ENCODE assay signal across 15 cellular contexts in the genomic region with DNA sequence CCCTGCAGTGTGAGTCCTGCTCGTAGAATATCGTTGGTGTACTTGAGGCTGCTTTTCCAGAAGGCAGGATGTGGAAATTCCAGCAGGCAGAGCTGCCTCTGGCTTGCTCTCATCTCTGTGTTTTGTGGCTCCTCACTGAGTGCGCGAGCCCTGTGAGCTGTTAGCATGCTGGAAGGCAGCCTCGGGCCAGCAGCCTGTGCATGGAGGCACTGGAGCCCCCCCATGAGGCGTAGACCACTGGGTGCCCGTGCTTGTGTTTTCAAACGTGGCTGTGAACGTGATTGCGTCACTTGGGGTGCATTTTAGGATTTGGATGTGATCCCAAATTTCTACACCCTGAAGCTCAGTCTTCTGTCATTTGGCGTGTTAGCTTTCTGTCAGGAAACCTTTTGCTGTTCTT. TPM values are rescaled to one million over a fixed set of nuclear protein-coding genes. Genes with fewer than 3 reads are reported as not detected.
A peak's percentile ranks its signal among the peaks of the same experiment; 100 is the strongest.
DNase-seq lines count a peak whose midpoint lies in the region; ATAC-seq and TF ChIP-seq lines count a peak whose summit lies in the region.
"Had no signal": no experiment of that assay in that cellular context is flagged by ENCODE, and none has a peak within 500 bp of the region (broad histone marks: within the 10 kb centered on the region; RNA-seq: fewer than 3 reads in every experiment).

No MANE protein-coding gene starts in this region.

- DNase-seq in CD4-positive, CD25-positive, alpha-beta regulatory T cell = no peak
- DNase-seq in effector memory CD8-positive, alpha-beta T cell = no peak
- DNase-seq in neural crest cell (ENCODE audit: low read depth, low spot score) = no peak
- DNase-seq in endodermal cell = no peak
- DNase-seq in NCI-H2081 treated with DMSO at 0.1 percent for 48 hours (lab: John Stamatoyannopoulos, UW) = no peak
- DNase-seq: activated naive CD8-positive, alpha-beta T cell treated with anti-CD3 and anti-CD28 coated beads, Interleukin-2, amount 10 ng/mL, durations not matched to agents 7 days and 5 days; H7; mesendoderm; T-cell had no signal

- peak overlapping the region; percentile 41 to 91 (median 84) for H3K4me3 Mint-ChIP-seq in CD4-positive, CD25-positive, alpha-beta regulatory T cell
- H3K4me3 Mint-ChIP-seq in effector memory CD8-positive, alpha-beta T cell = peak overlapping the region in 1 of 2 donors; percentile 50
- H3K4me3 Mint-ChIP-seq in neural crest cell = peak overlapping the region; percentile 89
- H3K4me3 Mint-ChIP-seq in endodermal cell = no peak overlapping the region

- peaks cover 26% of the 10 kb centered on the region for H3K36me3 Mint-ChIP-seq in CD4-positive, CD25-positive, alpha-beta regulatory T cell
- H3K36me3 Mint-ChIP-seq in effector memory CD8-positive, alpha-beta T cell (ENCODE audit: insufficient read depth) = peaks cover 47% of the 10 kb centered on the region
- H3K36me3 Mint-ChIP-seq in neural crest cell (ENCODE audit: low read depth) (peaks cover 16% of the 10 kb centered on the region), endodermal cell (ENCODE audit: low read depth) (peaks cover 37% of the 10 kb centered on the region)

- H3K4me2 ChIP-seq in Loucy (ENCODE audit: low read depth, low read length, poor library complexity, severe bottlenecking) = peak overlapping the region; percentile 99
- H3K4me2 ChIP-seq: KMS-11 had no signal

- TF ChIP-seq CTCF in Loucy (conservative IDR thresholded peaks at IDR 0.05; ENCODE audit: low read length) (no peak), neural crest cell (conservative IDR thresholded peaks at IDR 0.05) (no peak), endodermal cell (conservative IDR thresholded peaks at IDR 0.05) (no peak)

- H3K27ac Mint-ChIP-seq in CD4-positive, CD25-positive, alpha-beta regulatory T cell = no peak overlapping the region
- peak overlapping the region; percentile 41 to 55 for H3K27ac Mint-ChIP-seq in effector memory CD8-positive, alpha-beta T cell
- H3K27ac Mint-ChIP-seq in neural crest cell (ENCODE audit: unreplicated experiment) = no peak overlapping the region
- no peak overlapping the region for H3K27ac Mint-ChIP-seq in endodermal cell
- H3K27ac Mint-ChIP-seq: activated naive CD8-positive, alpha-beta T cell treated with anti-CD3 and anti-CD28 coated beads, Interleukin-2, amount 10 ng/mL, durations not matched to agents 7 days and 5 days had no signal

- peaks cover 0 to 2% (median 0%) of the 10 kb centered on the region in 7 donors for H3K9me3 Mint-ChIP-seq in CD4-positive, CD25-positive, alpha-beta regulatory T cell
- H3K9me3 Mint-ChIP-seq in effector memory CD8-positive, alpha-beta T cell = no peaks in the 10 kb centered on the region
- H3K9me3 Mint-ChIP-seq in neural crest cell = no peaks in the 10 kb centered on the region
- H3K9me3 Mint-ChIP-seq in endodermal cell = no peaks in the 10 kb centered on the region
- H3K9me3 Mint-ChIP-seq: activated naive CD8-positive, alpha-beta T cell treated with anti-CD3 and anti-CD28 coated beads, Interleukin-2, amount 10 ng/mL, durations not matched to agents 7 days and 5 days; T-cell had no signal

- no peak overlapping the region for H2AFZ ChIP-seq in Loucy (ENCODE audit: low read length)

- no peaks in the 10 kb centered on the region for H3K9me2 ChIP-seq in Loucy (replicated peaks; ENCODE audit: low read depth, low read length)

- H3K27me3 Mint-ChIP-seq in CD4-positive, CD25-positive, alpha-beta regulatory T cell = no peaks in the 10 kb centered on the region
- H3K27me3 Mint-ChIP-seq in effector memory CD8-positive, alpha-beta T cell = no peaks in the 10 kb centered on the region
- no peaks in the 10 kb centered on the region for H3K27me3 Mint-ChIP-seq in neural crest cell (ENCODE audit: low read depth)
- H3K27me3 Mint-ChIP-seq in endodermal cell (ENCODE audit: insufficient read depth) = no peaks in the 10 kb centered on the region
- H3K27me3 Mint-ChIP-seq: activated naive CD8-positive, alpha-beta T cell treated with anti-CD3 and anti-CD28 coated beads, Interleukin-2, amount 10 ng/mL, durations not matched to agents 7 days and 5 days; T-cell had no signal

- H3K9ac ChIP-seq in Loucy (ENCODE audit: low read depth, low read length, poor library complexity, severe bottlenecking) = peak overlapping the region; percentile 97
- H3K9ac ChIP-seq in endodermal cell (ENCODE audit: extremely low read depth, low read length, poor library complexity, severe bottlenecking) = no peak overlapping the region
- H3K9ac ChIP-seq: KMS-11 had no signal

- no peak overlapping the region for H3K4me3 ChIP-seq in CD4-positive, CD25-positive, alpha-beta regulatory T cell (ENCODE audit: low read depth, low read length)
- peak overlapping the region; percentile 99 for H3K4me3 ChIP-seq in Loucy (ENCODE audit: low read length, poor library complexity, severe bottlenecking)
- H3K4me3 ChIP-seq in endodermal cell (ENCODE audit: low read length) = no peak overlapping the region

- H3F3A ChIP-seq in Loucy (ENCODE audit: low read depth) = peaks cover 3% of the 10 kb centered on the region; the same call in 1 of the 2 replicates

- ATAC-seq in CD4-positive, CD25-positive, alpha-beta regulatory T cell (ENCODE audit: low read depth in 2 of 2) = no peak
- no peak for ATAC-seq in effector memory CD8-positive, alpha-beta T cell (replicated peaks)
- ATAC-seq in HG03439 (IDR thresholded peaks at IDR 0.05; ENCODE audit: unreplicated experiment) (no peak), HG02970 (IDR thresholded peaks at IDR 0.05; ENCODE audit: low FRiP score, unreplicated experiment) (no peak)
- ATAC-seq: T-cell had no signal

- peaks cover 33% of the 10 kb centered on the region for H3K4me1 ChIP-seq in CD4-positive, CD25-positive, alpha-beta regulatory T cell (ENCODE audit: control insufficient read depth, insufficient read depth, low read length, poor library complexity, severe bottlenecking)
- H3K4me1 ChIP-seq in Loucy (ENCODE audit: insufficient read depth, low read length, poor library complexity, severe bottlenecking) = peaks cover 39% of the 10 kb centered on the region
- H3K4me1 ChIP-seq in endodermal cell (ENCODE audit: control insufficient read depth, insufficient read depth, low read length) = peaks cover 14% of the 10 kb centered on the region

- peaks cover 61% of the 10 kb centered on the region for H3K79me2 ChIP-seq in Loucy (ENCODE audit: insufficient read depth, low read length)

- WGBS in endodermal cell (ENCODE audit: insufficient coverage in 1 of 2, insufficient read length in 1 of 2), 2 experiments = 91 to 95% methylated on average over 8 to 11 of the region's 11 CpGs

- H3K27me3 ChIP-seq in CD4-positive, CD25-positive, alpha-beta regulatory T cell (ENCODE audit: control insufficient read depth, insufficient read depth, low read length) = no peaks in the 10 kb centered on the region
- H3K27me3 ChIP-seq in Loucy (ENCODE audit: insufficient read depth, low read length, poor library complexity, severe bottlenecking) (no peaks in the 10 kb centered on the region), endodermal cell (ENCODE audit: control insufficient read depth, insufficient read depth, low read length, poor library complexity, severe bottlenecking) (no peaks in the 10 kb centered on the region)
- H3K27me3 ChIP-seq: suprapubic skin had no signal

- H3K4me1 Mint-ChIP-seq in CD4-positive, CD25-positive, alpha-beta regulatory T cell = peaks cover 0 to 48% (median 25%) of the 10 kb centered on the region in 4 donors
- H3K4me1 Mint-ChIP-seq in effector memory CD8-positive, alpha-beta T cell (ENCODE audit: low read depth in 2 of 2) = peaks cover 22 to 35% of the 10 kb centered on the region in 2 donors
- H3K4me1 Mint-ChIP-seq in neural crest cell = peaks cover 37% of the 10 kb centered on the region
- H3K4me1 Mint-ChIP-seq in endodermal cell = peaks cover 23% of the 10 kb centered on the region

- no peak overlapping the region for H3K27ac ChIP-seq in CD4-positive, CD25-positive, alpha-beta regulatory T cell (ENCODE audit: insufficient read depth, low read length, poor library complexity, severe bottlenecking)
- no peak overlapping the region for H3K27ac ChIP-seq in endodermal cell (ENCODE audit: low read depth, low read length)
- H3K27ac ChIP-seq: KMS-11, suprapubic skin had no signal

- peaks cover 36% of the 10 kb centered on the region for H3K36me3 ChIP-seq in CD4-positive, CD25-positive, alpha-beta regulatory T cell (ENCODE audit: control insufficient read depth, insufficient read depth, low read length)
- peaks cover 39% of the 10 kb centered on the region; the same call in 1 of the 2 replicates for H3K36me3 ChIP-seq in Loucy (ENCODE audit: insufficient read depth, low read length)
- peaks cover 37% of the 10 kb centered on the region for H3K36me3 ChIP-seq in endodermal cell (ENCODE audit: control insufficient read depth, insufficient read depth, low read length)

- no peaks in the 10 kb centered on the region for H3K9me3 ChIP-seq in CD4-positive, CD25-positive, alpha-beta regulatory T cell (ENCODE audit: control insufficient read depth in 2 of 2, low read length in 2 of 2)
- H3K9me3 ChIP-seq in Loucy (ENCODE audit: insufficient read depth, low read depth, low read length) (no peaks in the 10 kb centered on the region), endodermal cell (ENCODE audit: control insufficient read depth, low read length) (no peaks in the 10 kb centered on the region)
- H3K9me3 ChIP-seq: suprapubic skin had no signal

- peaks cover 32% of the 10 kb centered on the region for H4K20me1 ChIP-seq in Loucy (ENCODE audit: insufficient read depth, low read length, poor library complexity, severe bottlenecking)

RNA-seq across cellular contexts. Expression of a gene that starts 3.2 kb away (rescaled TPM):
- total RNA-seq in CD4-positive, CD25-positive, alpha-beta regulatory T cell = 19.3 TPM
- 10 to 100 TPM; 11.4 to 18.0 (median 15.1) TPM for polyA plus RNA-seq in CD4-positive, CD25-positive, alpha-beta regulatory T cell
- total RNA-seq in neural crest cell (67.2 and 68.2 TPM in 2 replicates), endodermal cell (10 to 100 TPM; 53.8 to 57.2 TPM)
- polyA plus RNA-seq in endodermal cell (2013, experiment 1 of 2) = 41.9 TPM
- 36.8 TPM for polyA plus RNA-seq in endodermal cell (2013, experiment 2 of 2)

RNA-seq across cellular contexts. Expression of a gene that starts 25.3 kb away (rescaled TPM):
- total RNA-seq in CD4-positive, CD25-positive, alpha-beta regulatory T cell = 106 TPM
- polyA plus RNA-seq in CD4-positive, CD25-positive, alpha-beta regulatory T cell = not detected
- 71.3 and 108 TPM in 2 replicates for total RNA-seq in neural crest cell
- total RNA-seq in endodermal cell = 100 to 1,000 TPM; 115 to 156 TPM
- polyA plus RNA-seq in endodermal cell (2013, experiment 1 of 2) = 17,848 TPM
- polyA plus RNA-seq in endodermal cell (2013, experiment 2 of 2) = 19,941 TPM
- total RNA-seq: H7, renal cortical epithelial cell, suprapubic skin had no signal

Comparison
In these comparisons a context has a peak if more than half of its experiments do, and no peak if none do; other contexts are left out.
1. H3K27ac Mint-ChIP-seq: peak in effector memory CD8-positive, alpha-beta T cell (2 of 2); none in CD4-positive, CD25-positive, alpha-beta regulatory T cell (0 of 3), neural crest cell (single experiment) and endodermal cell (single experiment).